In the genomic region with DNA sequence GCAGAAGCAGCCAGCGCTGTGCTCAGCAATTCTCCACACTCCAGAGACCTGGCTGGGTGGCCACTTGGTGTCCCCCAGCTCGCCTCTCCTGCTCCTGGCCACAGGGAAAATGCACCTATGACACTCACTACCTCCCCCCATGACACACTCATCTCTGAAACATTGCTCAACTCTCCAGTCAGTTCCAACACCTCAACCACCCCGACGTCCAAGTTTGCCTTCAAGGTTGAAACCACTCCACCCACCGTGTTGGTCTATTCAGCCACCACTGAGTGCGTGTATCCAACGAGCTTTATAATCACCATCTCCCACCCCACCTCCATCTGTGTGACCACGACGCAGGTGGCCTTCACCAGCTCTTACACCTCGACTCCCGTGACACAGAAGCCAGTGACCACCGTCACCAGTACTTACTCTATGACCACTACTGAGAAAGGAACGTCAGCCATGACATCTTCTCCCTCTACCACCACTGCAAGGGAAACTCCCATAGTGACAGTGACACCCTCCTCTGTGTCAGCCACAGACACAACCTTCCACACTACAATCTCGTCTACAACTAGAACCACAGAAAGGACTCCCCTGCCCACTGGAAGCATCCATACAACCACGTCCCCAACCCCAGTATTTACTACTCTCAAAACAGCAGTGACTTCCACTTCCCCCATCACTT, we compare ENCODE assay signal across 1 cellular context.
TF ChIP-seq lines count a peak whose summit lies in the region.

No MANE protein-coding gene starts in this region.

TF ChIP-seq in WTC11, 78 proteins besides CTCF, POLR2A, EP300 and RAD21 (continued from another document):
- TF ChIP-seq HMGXB4 (CRISPR knock-in tag; IDR thresholded peaks at IDR 0.05): no peak
- TF ChIP-seq, protein P1, sequence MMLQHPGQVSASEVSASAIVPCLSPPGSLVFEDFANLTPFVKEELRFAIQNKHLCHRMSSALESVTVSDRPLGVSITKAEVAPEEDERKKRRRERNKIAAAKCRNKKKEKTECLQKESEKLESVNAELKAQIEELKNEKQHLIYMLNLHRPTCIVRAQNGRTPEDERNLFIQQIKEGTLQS (CRISPR knock-in tag; conservative IDR thresholded peaks at IDR 0.05): no peak
- TF ChIP-seq ZNF219 (CRISPR knock-in tag; IDR thresholded peaks at IDR 0.05; ENCODE audit: borderline replicate concordance): no peak
- TF ChIP-seq JUN (CRISPR knock-in tag; IDR thresholded peaks at IDR 0.05): no peak
- TF ChIP-seq CREM (CRISPR knock-in tag; IDR thresholded peaks at IDR 0.05): no peak
- no peak for TF ChIP-seq AFF4 (CRISPR knock-in tag; IDR thresholded peaks at IDR 0.05; ENCODE audit: borderline replicate concordance)
TF ChIP-seq in WTC11: peak in this region for 0.
